1 cellular context compared by ENCODE assay signal in the genomic region with DNA sequence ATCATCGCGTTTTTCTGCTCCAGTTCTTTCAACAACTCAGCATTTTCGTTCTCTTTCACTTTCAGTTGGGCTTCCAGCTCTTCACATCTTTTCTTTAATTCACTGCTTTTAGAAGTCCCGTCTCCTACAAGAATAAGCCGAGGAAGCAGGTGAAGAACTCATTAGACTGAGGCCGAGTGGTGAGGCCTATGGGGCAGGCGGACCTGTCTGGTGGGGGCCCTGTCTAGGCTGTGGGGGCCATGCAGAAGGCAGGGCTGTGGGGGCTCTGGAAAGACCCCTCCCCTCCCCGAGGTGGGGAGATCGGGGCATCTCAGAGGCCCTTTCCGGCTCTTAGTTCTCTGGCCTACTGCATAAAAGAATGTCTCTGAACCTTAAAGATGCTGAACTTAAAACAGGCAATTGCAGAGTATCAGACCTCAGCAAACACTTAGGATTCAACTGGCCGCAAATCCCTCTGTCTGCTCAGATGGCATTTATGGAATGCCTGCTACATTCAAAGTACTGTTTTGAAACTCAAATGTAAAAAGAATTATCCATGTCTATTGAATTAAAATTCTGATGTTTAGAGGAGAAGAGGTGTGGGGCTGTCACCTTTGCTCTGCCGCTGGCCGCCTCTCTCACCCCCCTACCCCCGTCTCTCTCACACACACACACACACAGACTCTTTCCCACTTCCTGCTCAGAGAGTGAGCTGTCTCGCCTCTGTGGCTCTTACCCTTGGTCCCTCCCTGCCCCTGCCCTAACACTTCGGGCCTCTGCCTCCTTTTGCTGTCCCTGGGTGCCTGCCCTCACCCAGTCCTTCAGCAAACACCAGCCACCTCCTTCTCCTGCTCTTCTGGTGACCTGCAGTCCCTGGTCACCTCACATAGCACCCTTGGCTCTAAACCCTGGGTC.
TF ChIP-seq lines count a peak whose summit lies in the region.

No MANE protein-coding gene starts in this region.

TF ChIP-seq in HepG2, 621 proteins besides CTCF, POLR2A, EP300 and RAD21:
- no peak for TF ChIP-seq ZNF331 (CRISPR knock-in tag; IDR thresholded peaks at IDR 0.05)
- TF ChIP-seq PPARG (CRISPR knock-in tag; conservative IDR thresholded peaks at IDR 0.05): no peak
- no peak for TF ChIP-seq RBM22 (optimal IDR thresholded peaks at IDR 0.05; ENCODE audit: low read length)
- no peak for TF ChIP-seq ZZZ3 (CRISPR knock-in tag; IDR thresholded peaks at IDR 0.05; ENCODE audit: borderline replicate concordance)
- no peak for TF ChIP-seq SP140L (CRISPR knock-in tag; IDR thresholded peaks at IDR 0.05; ENCODE audit: borderline replicate concordance)
- TF ChIP-seq ZBTB1 (CRISPR knock-in tag; IDR thresholded peaks at IDR 0.05; ENCODE audit: borderline replicate concordance): no peak
- no peak for TF ChIP-seq ZC3H13 (CRISPR knock-in tag; IDR thresholded peaks at IDR 0.05)
- no peak for TF ChIP-seq ZBTB7B (CRISPR knock-in tag; IDR thresholded peaks at IDR 0.05)
- TF ChIP-seq STAG1 (CRISPR knock-in tag; IDR thresholded peaks at IDR 0.05): no peak
- no peak for TF ChIP-seq NR3C1 (CRISPR knock-in tag; IDR thresholded peaks at IDR 0.05)
- TF ChIP-seq, protein P1, sequence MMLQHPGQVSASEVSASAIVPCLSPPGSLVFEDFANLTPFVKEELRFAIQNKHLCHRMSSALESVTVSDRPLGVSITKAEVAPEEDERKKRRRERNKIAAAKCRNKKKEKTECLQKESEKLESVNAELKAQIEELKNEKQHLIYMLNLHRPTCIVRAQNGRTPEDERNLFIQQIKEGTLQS (CRISPR knock-in tag; IDR thresholded peaks at IDR 0.05): no peak
- TF ChIP-seq ZNF563 (CRISPR knock-in tag; IDR thresholded peaks at IDR 0.05): no peak
- TF ChIP-seq ELF3 (CRISPR knock-in tag; IDR thresholded peaks at IDR 0.05): no peak
- TF ChIP-seq, protein P2, sequence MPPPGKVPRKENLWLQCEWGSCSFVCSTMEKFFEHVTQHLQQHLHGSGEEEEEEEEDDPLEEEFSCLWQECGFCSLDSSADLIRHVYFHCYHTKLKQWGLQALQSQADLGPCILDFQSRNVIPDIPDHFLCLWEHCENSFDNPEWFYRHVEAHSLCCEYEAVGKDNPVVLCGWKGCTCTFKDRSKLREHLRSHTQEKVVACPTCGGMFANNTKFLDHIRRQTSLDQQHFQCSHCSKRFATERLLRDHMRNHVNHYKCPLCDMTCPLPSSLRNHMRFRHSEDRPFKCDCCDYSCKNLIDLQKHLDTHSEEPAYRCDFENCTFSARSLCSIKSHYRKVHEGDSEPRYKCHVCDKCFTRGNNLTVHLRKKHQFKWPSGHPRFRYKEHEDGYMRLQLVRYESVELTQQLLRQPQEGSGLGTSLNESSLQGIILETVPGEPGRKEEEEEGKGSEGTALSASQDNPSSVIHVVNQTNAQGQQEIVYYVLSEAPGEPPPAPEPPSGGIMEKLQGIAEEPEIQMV (CRISPR knock-in tag; IDR thresholded peaks at IDR 0.05; ENCODE audit: low read depth): no peak
- no peak for TF ChIP-seq ZFAT (CRISPR knock-in tag; conservative IDR thresholded peaks at IDR 0.05)
